Comparison of ENCODE assay signal across 13 cellular contexts in the genomic region with DNA sequence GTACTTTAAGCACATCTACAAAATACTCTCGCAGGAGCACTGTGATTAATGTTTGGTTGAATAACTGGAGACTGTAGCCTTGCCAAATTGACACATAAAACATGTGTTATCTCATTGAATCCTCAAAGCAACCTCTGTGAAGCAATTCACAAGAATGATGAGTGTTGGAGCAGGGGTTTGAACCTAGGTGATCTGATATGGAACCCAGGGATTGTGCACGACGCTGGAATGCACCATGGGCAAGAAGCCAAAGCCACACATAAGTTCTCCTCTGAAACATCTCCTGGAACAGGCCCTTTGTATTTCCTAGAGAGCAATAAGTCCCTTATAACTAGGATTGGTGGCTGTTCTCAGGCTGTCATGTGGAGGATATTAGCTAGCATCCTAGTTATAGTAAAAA.
DNase-seq lines count a peak whose midpoint lies in the region; TF ChIP-seq lines count a peak whose summit lies in the region.
"Had no signal": no experiment of that assay in that cellular context is flagged by ENCODE, and none has a peak within 500 bp of the region (broad histone marks: within the 10 kb centered on the region; RNA-seq: fewer than 3 reads in every experiment).

No MANE protein-coding gene starts in this region.

- CTCF ChIA-PET in MCF 10A (lab: Yijun Ruan, JAX), result interaction anchor here (0.5 to 1.6 kb wide), 2 partner anchors 42 to 123 kb away, joined by 3 to 5 read pairs; no protein-coding TSS in a partner anchor
- CTCF ChIA-PET in CD4-positive, alpha-beta memory T cell (lab: Charles Lee; ENCODE audit: partially characterized antibody), result no interaction called here

- H3K27me3 ChIP-seq in breast epithelium, result no peaks in the 10 kb centered on the region
- H3K27me3 ChIP-seq in CD4-positive, alpha-beta memory T cell (ENCODE audit: insufficient read depth, low read length), result no peaks in the 10 kb centered on the region

- H3K4me3 ChIP-seq in breast epithelium, result no peak overlapping the region
- H3K4me3 ChIP-seq in fibroblast of the aortic adventitia (ENCODE audit: low read depth, low read length), result no peak overlapping the region
- no peak overlapping the region for H3K4me3 ChIP-seq in CD4-positive, alpha-beta memory T cell (ENCODE audit: low read length in 2 of 2)
- H3K4me3 ChIP-seq: coronary artery had no signal

- in situ Hi-C loops in SK-MEL-5 (cut with HindIII; ENCODE audit: low pct_unique_long_range_greater_than_20kb, low sequenced_read_pairs), result no loop called here

- POLR2A ChIA-PET in MCF 10A (lab: Yijun Ruan, JAX), result interaction anchor here (0.6 to 1.8 kb wide), 2 partner anchors 9 to 205 kb away, joined by 3 to 5 read pairs; no protein-coding TSS in a partner anchor
- POLR2A ChIA-PET in CD4-positive, alpha-beta memory T cell (lab: Charles Lee; ENCODE audit: partially characterized antibody), result no interaction called here

- DNase-seq in MCF 10A (ENCODE audit: unreplicated experiment) (peak; percentile 74), breast epithelium (ENCODE audit: low spot score in 2 of 2) (no peak), SK-MEL-5 (ENCODE audit: low read depth, low spot score) (peak; percentile 22), fibroblast of the aortic adventitia (ENCODE audit: low read depth) (peak; percentile 76), type B pancreatic cell (ENCODE audit: extremely low spot score, unreplicated experiment) (no peak), iPS-NIHi7 (ENCODE audit: extremely low spot score) (no peak), NCI-H2029 (lab: John Stamatoyannopoulos, UW) (no peak)
- DNase-seq in CD4-positive, alpha-beta memory T cell, result no peak
- DNase-seq: AML-193, NCI-H510A, nucleus accumbens had no signal

- H3K4me3 Mint-ChIP-seq in MCF 10A (ENCODE audit: unreplicated experiment), result no peak overlapping the region
- H3K4me3 Mint-ChIP-seq in type B pancreatic cell, result no peak overlapping the region
- no peak overlapping the region for H3K4me3 Mint-ChIP-seq in CD4-positive, alpha-beta memory T cell

- TF ChIP-seq POLR2A in breast epithelium (IDR thresholded peaks at IDR 0.05), result no peak

- no peaks in the 10 kb centered on the region for H3K36me3 ChIP-seq in breast epithelium
- H3K36me3 ChIP-seq in CD4-positive, alpha-beta memory T cell (ENCODE audit: insufficient read depth, low read length), result no peaks in the 10 kb centered on the region

- H3K36me3 Mint-ChIP-seq in MCF 10A (ENCODE audit: insufficient read depth, unreplicated experiment), result no peaks in the 10 kb centered on the region
- H3K36me3 Mint-ChIP-seq in type B pancreatic cell, result no peaks in the 10 kb centered on the region
- H3K36me3 Mint-ChIP-seq in CD4-positive, alpha-beta memory T cell, result no peaks in the 10 kb centered on the region

- no peaks in the 10 kb centered on the region for H3K27me3 Mint-ChIP-seq in MCF 10A (ENCODE audit: insufficient read depth, unreplicated experiment)
- H3K27me3 Mint-ChIP-seq in type B pancreatic cell, result no peaks in the 10 kb centered on the region
- H3K27me3 Mint-ChIP-seq in CD4-positive, alpha-beta memory T cell, result no peaks in the 10 kb centered on the region

- H3K4me1 Mint-ChIP-seq in MCF 10A (ENCODE audit: insufficient read depth, unreplicated experiment) (peaks cover 10% of the 10 kb centered on the region), type B pancreatic cell (ENCODE audit: unreplicated experiment) (peaks cover 10% of the 10 kb centered on the region)
- H3K4me1 Mint-ChIP-seq in CD4-positive, alpha-beta memory T cell, result peaks cover 3 to 10% (median 5%) of the 10 kb centered on the region in 4 donors

- H3K27ac ChIP-seq in breast epithelium, result no peak overlapping the region
- H3K27ac ChIP-seq in CD4-positive, alpha-beta memory T cell (ENCODE audit: low read depth, low read length), result no peak overlapping the region
- H3K27ac ChIP-seq: coronary artery, KMS-11 had no signal

- no TSS peak for BruUV-seq in MCF 10A (replicated peaks; lab: Mats Ljungman, UMichigan)

- intact Hi-C loops in MCF 10A (cut with micrococcal nuclease), result no loop called here
- intact Hi-C loops in breast epithelium (cut with DNase I; ENCODE audit: low total_unique reads), result no loop called here
- intact Hi-C loops in CD4-positive, alpha-beta memory T cell (cut with micrococcal nuclease), result loop anchor here (5.0 kb wide), 1 partner anchor 124 kb away; a partner anchor contains a TSS

- H3K9me3 Mint-ChIP-seq in MCF 10A (ENCODE audit: unreplicated experiment) (no peaks in the 10 kb centered on the region), type B pancreatic cell (no peaks in the 10 kb centered on the region)
- peaks cover 0 to 2% (median 0%) of the 10 kb centered on the region in 8 donors for H3K9me3 Mint-ChIP-seq in CD4-positive, alpha-beta memory T cell

- H3K27ac Mint-ChIP-seq in MCF 10A (ENCODE audit: low read depth, unreplicated experiment), result no peak overlapping the region
- H3K27ac Mint-ChIP-seq in type B pancreatic cell, result peak overlapping the region; percentile 23
- peak overlapping the region in 1 of 7 donors; percentile 85 for H3K27ac Mint-ChIP-seq in CD4-positive, alpha-beta memory T cell

- no peaks in the 10 kb centered on the region for H3K9me3 ChIP-seq in breast epithelium
- no peaks in the 10 kb centered on the region for H3K9me3 ChIP-seq in CD4-positive, alpha-beta memory T cell (ENCODE audit: control insufficient read depth in 1 of 2, low read length in 2 of 2)

- TF ChIP-seq CTCF in MCF 10A (IDR thresholded peaks at IDR 0.05; ENCODE audit: unreplicated experiment) (no peak), breast epithelium (IDR thresholded peaks at IDR 0.05) (no peak), fibroblast of the aortic adventitia (IDR thresholded peaks at IDR 0.05; ENCODE audit: insufficient read depth, low read length) (no peak), type B pancreatic cell (conservative IDR thresholded peaks at IDR 0.05) (no peak)

- no peaks in the 10 kb centered on the region for H3K4me1 ChIP-seq in breast epithelium
- peaks cover 30% of the 10 kb centered on the region for H3K4me1 ChIP-seq in CD4-positive, alpha-beta memory T cell (ENCODE audit: insufficient read depth, low read length)

Comparison
In these comparisons a context has a peak if more than half of its experiments do, and no peak if none do; other contexts are left out.
1. DNase-seq: peak in MCF 10A (single experiment), SK-MEL-5 (single experiment) and fibroblast of the aortic adventitia (single experiment); none in breast epithelium (0 of 2), type B pancreatic cell (single experiment), CD4-positive, alpha-beta memory T cell (0 of 5), iPS-NIHi7 (single experiment) and NCI-H2029 (single experiment).